ENCODE assay signal across 22 cellular contexts in the genomic region with DNA sequence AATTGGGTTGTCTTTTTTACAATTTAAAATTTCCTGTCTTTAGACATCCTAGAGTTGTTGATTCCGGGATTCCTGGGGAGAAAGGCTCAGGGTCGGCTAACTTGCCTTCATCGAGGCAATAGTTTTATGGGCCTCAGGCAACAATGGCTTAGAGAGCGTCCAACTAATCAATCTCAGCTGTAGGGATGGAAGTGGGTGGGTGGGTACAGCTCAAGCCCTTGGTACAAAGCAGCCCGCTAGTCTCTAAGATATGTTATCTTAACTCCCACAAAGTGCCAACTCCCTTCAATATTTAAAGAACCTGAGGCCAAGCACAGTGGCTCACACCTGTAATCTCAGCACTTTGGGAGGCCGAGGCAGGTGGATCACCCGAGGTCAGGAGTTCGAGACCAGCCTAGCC. TPM values are rescaled to one million over a fixed set of nuclear protein-coding genes. Genes with fewer than 3 reads are reported as not detected.
"Had no signal": no experiment of that assay in that cellular context is flagged by ENCODE, and none has a peak within 500 bp of the region (broad histone marks: within the 10 kb centered on the region; RNA-seq: fewer than 3 reads in every experiment).

No MANE protein-coding gene starts in this region.

- H3K4me2 ChIP-seq: smooth muscle cell had no signal

- H3K4me1 ChIP-seq: left lung, lower lobe of right lung, right atrium auricular region, right lobe of liver, tibial nerve, uterus had no signal

- H3K27ac ChIP-seq: left lung, lower lobe of right lung, ovary, right atrium auricular region, right lobe of liver, tibial nerve, uterus had no signal

- H3K27me3 ChIP-seq: ovary, right atrium auricular region, right lobe of liver, uterus had no signal

- H3K4me3 ChIP-seq: left lung, lower lobe of right lung, ovary, right atrium auricular region, right lobe of liver, smooth muscle cell, tibial nerve, uterus had no signal

- H3K9me3 ChIP-seq: left lung, lower lobe of right lung, ovary, right atrium auricular region, right lobe of liver, tibial nerve, uterus had no signal

- DNase-seq: kidney glomerular epithelial cell; left colon; left lung; lower lobe of right lung; mammary epithelial cell; mesenchymal stem cell; naive B cell; natural killer cell; ovary; right lobe of liver; stimulated activated CD4-positive, alpha-beta T cell treated with anti-CD3 and anti-CD28 coated beads, Interleukin-1b, Interleukin-23, amount 100 ng/mL, for 48 hours; stimulated activated CD4-positive, alpha-beta T cell treated with anti-CD3 and anti-CD28 coated beads, Interleukin-2, amount 100 ng/mL, for 48 hours; stimulated activated CD4-positive, alpha-beta T cell treated with anti-CD3 and anti-CD28 coated beads, Interleukin-4, amount 100 ng/mL, for 4 hours; stimulated activated CD8-positive, alpha-beta memory T cell treated with anti-CD3 and anti-CD28 coated beads, Interleukin-4, amount 100 ng/mL, for 48 hours; stimulated activated naive CD4-positive, alpha-beta T cell treated with Interleukin-2 at 50 U/mL for 16 hours; stimulated activated naive CD8-positive, alpha-beta T cell treated with anti-CD3 and anti-CD28 coated beads, Interleukin-15, amount 100 ng/mL, for 72 hours; substantia nigra; uterus had no signal

- H3K36me3 ChIP-seq: left lung, lower lobe of right lung, ovary, right atrium auricular region, right lobe of liver, tibial nerve, uterus had no signal

RNA-seq across cellular contexts. Expression of a gene that starts 6.9 kb away (rescaled TPM):
- polyA plus RNA-seq: keratinocyte, mammary epithelial cell had no signal
